30 cellular contexts compared by ENCODE assay signal in genomic region chr4:1328267-1329155, GRCh38. TPM values are rescaled to one million over a fixed set of nuclear protein-coding genes. Genes with fewer than 3 reads are reported as not detected.
DNase-seq lines count a peak whose midpoint lies in the region; ATAC-seq and TF ChIP-seq lines count a peak whose summit lies in the region.
"Had no signal": no experiment of that assay in that cellular context is flagged by ENCODE, and none has a peak within 500 bp of the region (broad histone marks: within the 10 kb centered on the region; RNA-seq: fewer than 3 reads in every experiment).

No MANE protein-coding gene starts in this region.

- H3K27me3 Mint-ChIP-seq in CD4-positive, alpha-beta T cell: no peaks in the 10 kb centered on the region
- H3K27me3 Mint-ChIP-seq in chondrocyte (ENCODE audit: low read depth) (no peaks in the 10 kb centered on the region), neural crest cell (ENCODE audit: low read depth) (no peaks in the 10 kb centered on the region)
- H3K27me3 Mint-ChIP-seq: B cell; IgD-negative memory B cell; stimulated activated naive CD8-positive, alpha-beta T cell treated with anti-CD3 and anti-CD28 coated beads, Interleukin-15, amount 100 ng/mL, for 72 hours had no signal

- no peak overlapping the region for H3K4me3 ChIP-seq in NT2/D1 (ENCODE audit: insufficient read length, low read depth)
- H3K4me3 ChIP-seq: body of pancreas, dorsolateral prefrontal cortex, heart left ventricle, ovary, smooth muscle cell, thoracic aorta had no signal

- H3K9me3 Mint-ChIP-seq in CD4-positive, alpha-beta T cell: no peaks in the 10 kb centered on the region
- H3K9me3 Mint-ChIP-seq in chondrocyte (ENCODE audit: low read depth) (no peaks in the 10 kb centered on the region), neural crest cell (no peaks in the 10 kb centered on the region)
- H3K9me3 Mint-ChIP-seq: activated T-helper 1 cell treated with anti-CD3 and anti-CD28 coated beads, Interleukin-12 subunit alpha, Interleukin-12 subunit beta, Interleukin-2, Interleukin-4 antibody, amounts not matched to agents 30 ng/mL and 10 ng/mL and 1 ng/mL, durations not matched to agents 14 hours and 24 hours and 36 hours; IgD-negative memory B cell; nephron; stimulated activated naive CD8-positive, alpha-beta T cell treated with anti-CD3 and anti-CD28 coated beads, Interleukin-15, amount 100 ng/mL, for 72 hours had no signal

- no peak for DNase-seq in CD4-positive, alpha-beta T cell
- DNase-seq in NT2/D1 (ENCODE audit: low read depth, low spot score) (no peak), chondrocyte (ENCODE audit: low spot score) (peak; percentile 91), neural crest cell (ENCODE audit: low read depth, low spot score) (no peak), pons (ENCODE audit: low spot score) (no peak)
- DNase-seq in stimulated activated CD4-positive, alpha-beta T cell treated with anti-CD3 and anti-CD28 coated beads, Interleukin-4, amount 100 ng/mL, for 24 hours: no peak
- DNase-seq: ACHN; activated CD4-positive, alpha-beta T cell treated with anti-CD3 and anti-CD28 coated beads, Interleukin-2, amount 50 U/mL, for 4 hours; activated CD4-positive, CD25-positive, alpha-beta regulatory T cell; body of pancreas; cerebellar nuclear complex; COR-L47; DMS53; dorsolateral prefrontal cortex; foreskin melanocyte; NCI-H146; NCI-H2107; NCI-H82; RPMI8226; stimulated activated CD4-positive, alpha-beta T cell treated with anti-CD3 and anti-CD28 coated beads, Interleukin-1b, Interleukin-23, amount 100 ng/mL, for 48 hours; stimulated activated naive CD8-positive, alpha-beta T cell treated with anti-CD3 and anti-CD28 coated beads, Interleukin-15, amount 100 ng/mL, for 72 hours had no signal

- H3K27me3 ChIP-seq in CD4-positive, alpha-beta T cell (ENCODE audit: control insufficient read depth, insufficient read depth, low read length): no peaks in the 10 kb centered on the region
- no peaks in the 10 kb centered on the region for H3K27me3 ChIP-seq in NT2/D1 (ENCODE audit: insufficient read depth, insufficient read length)
- H3K27me3 ChIP-seq: body of pancreas, dorsolateral prefrontal cortex, heart left ventricle, ovary had no signal

- TF ChIP-seq CTCF in CD4-positive, alpha-beta T cell (IDR thresholded peaks at IDR 0.05): no peak
- no peak for TF ChIP-seq CTCF in chondrocyte (IDR thresholded peaks at IDR 0.05)
- TF ChIP-seq CTCF in neural crest cell (conservative IDR thresholded peaks at IDR 0.05): no peak

- H3K9ac ChIP-seq in NT2/D1 (ENCODE audit: insufficient read length, low read depth): peak overlapping the region; percentile 32

- peaks cover 6% of the 10 kb centered on the region for H3K4me1 ChIP-seq in NT2/D1 (ENCODE audit: insufficient read depth, insufficient read length)
- H3K4me1 ChIP-seq: body of pancreas had no signal

- H3K4me1 Mint-ChIP-seq in CD4-positive, alpha-beta T cell (ENCODE audit: low read depth): peaks cover 32% of the 10 kb centered on the region
- H3K4me1 Mint-ChIP-seq in chondrocyte (ENCODE audit: low read depth) (no peaks in the 10 kb centered on the region), neural crest cell (no peaks in the 10 kb centered on the region)
- H3K4me1 Mint-ChIP-seq: B cell, nephron had no signal

- ATAC-seq in CD4-positive, alpha-beta T cell (ENCODE audit: poor library complexity): no peak
- no peak for ATAC-seq in GM19397 (IDR thresholded peaks at IDR 0.05; ENCODE audit: unreplicated experiment)
- ATAC-seq: body of pancreas had no signal

- H3K4me3 Mint-ChIP-seq in CD4-positive, alpha-beta T cell: no peak overlapping the region
- H3K4me3 Mint-ChIP-seq in chondrocyte (ENCODE audit: unreplicated experiment): no peak overlapping the region
- no peak overlapping the region for H3K4me3 Mint-ChIP-seq in neural crest cell
- H3K4me3 Mint-ChIP-seq: activated T-helper 1 cell treated with anti-CD3 and anti-CD28 coated beads, Interleukin-12 subunit alpha, Interleukin-12 subunit beta, Interleukin-2, Interleukin-4 antibody, amounts not matched to agents 30 ng/mL and 10 ng/mL and 1 ng/mL, durations not matched to agents 14 hours and 24 hours and 36 hours; B cell; nephron had no signal

- peaks cover 95% of the 10 kb centered on the region for H3K36me3 ChIP-seq in NT2/D1 (ENCODE audit: insufficient read depth, insufficient read length, low read length)
- H3K36me3 ChIP-seq: ovary had no signal

- intact Hi-C loops in CD4-positive, alpha-beta T cell (cut with DNase I, micrococcal nuclease): no loop called here

- CTCF ChIA-PET in CD4-positive, alpha-beta T cell (lab: Charles Lee): interaction anchor here (2.1 kb wide), 1 partner anchor 10 kb away, joined by 5 read pairs; no protein-coding TSS in a partner anchor

- H3K9me3 ChIP-seq in CD4-positive, alpha-beta T cell (ENCODE audit: control insufficient read depth, low read length): no peaks in the 10 kb centered on the region
- no peaks in the 10 kb centered on the region for H3K9me3 ChIP-seq in NT2/D1 (ENCODE audit: insufficient read depth, low read length)
- H3K9me3 ChIP-seq: body of pancreas, heart left ventricle, ovary, thoracic aorta had no signal

- H3K36me3 Mint-ChIP-seq in CD4-positive, alpha-beta T cell (ENCODE audit: low read depth): peaks cover 44% of the 10 kb centered on the region
- peaks cover 8% of the 10 kb centered on the region for H3K36me3 Mint-ChIP-seq in chondrocyte (ENCODE audit: low read depth)
- H3K36me3 Mint-ChIP-seq in neural crest cell (ENCODE audit: low read depth): peaks cover 4% of the 10 kb centered on the region
- H3K36me3 Mint-ChIP-seq: IgD-negative memory B cell had no signal

- peak overlapping the region; percentile 91 for H3K27ac Mint-ChIP-seq in CD4-positive, alpha-beta T cell
- H3K27ac Mint-ChIP-seq in chondrocyte (ENCODE audit: unreplicated experiment): no peak overlapping the region
- H3K27ac Mint-ChIP-seq in neural crest cell (ENCODE audit: unreplicated experiment): peak overlapping the region; percentile 35
- H3K27ac Mint-ChIP-seq: activated T-helper 1 cell treated with anti-CD3 and anti-CD28 coated beads, Interleukin-12 subunit alpha, Interleukin-12 subunit beta, Interleukin-2, Interleukin-4 antibody, amounts not matched to agents 30 ng/mL and 10 ng/mL and 1 ng/mL, durations not matched to agents 14 hours and 24 hours and 36 hours; B cell; stimulated activated naive CD8-positive, alpha-beta T cell treated with anti-CD3 and anti-CD28 coated beads, Interleukin-15, amount 100 ng/mL, for 72 hours had no signal

- POLR2A ChIA-PET in CD4-positive, alpha-beta T cell (lab: Charles Lee): interaction anchor here (1.4 to 3.2 kb wide), 5 partner anchors 13 to 163 kb away, joined by 3 to 48 read pairs (median 14); partner anchors contain the start of genes MAEA and UVSSA

- peak overlapping the region; percentile 47 for H3K27ac ChIP-seq in CD4-positive, alpha-beta T cell (ENCODE audit: low read depth, low read length)
- H3K27ac ChIP-seq: body of pancreas, dorsolateral prefrontal cortex, heart left ventricle, ovary, thoracic aorta had no signal

RNA-seq across cellular contexts. Expression of gene UVSSA, which starts 18.5 kb away (rescaled TPM):
- total RNA-seq in CD4-positive, alpha-beta T cell: 10 to 100 TPM; 31.1 to 33.1 TPM
- total RNA-seq in chondrocyte (20.7 to 35.1 TPM (median 20.9 TPM) in 3 replicates), neural crest cell (22.8 and 24.0 TPM in 2 replicates)

RNA-seq across cellular contexts. Expression of gene MAEA, which starts 38.8 kb away (rescaled TPM):
- 10 to 100 TPM; 61.5 to 63.2 TPM for total RNA-seq in CD4-positive, alpha-beta T cell
- 54.4 to 62.6 TPM (median 56.3 TPM) in 3 replicates for total RNA-seq in chondrocyte
- 72.1 and 74.0 TPM in 2 replicates for total RNA-seq in neural crest cell
